ENCODE assay signal across 1 cellular context in the genomic region with DNA sequence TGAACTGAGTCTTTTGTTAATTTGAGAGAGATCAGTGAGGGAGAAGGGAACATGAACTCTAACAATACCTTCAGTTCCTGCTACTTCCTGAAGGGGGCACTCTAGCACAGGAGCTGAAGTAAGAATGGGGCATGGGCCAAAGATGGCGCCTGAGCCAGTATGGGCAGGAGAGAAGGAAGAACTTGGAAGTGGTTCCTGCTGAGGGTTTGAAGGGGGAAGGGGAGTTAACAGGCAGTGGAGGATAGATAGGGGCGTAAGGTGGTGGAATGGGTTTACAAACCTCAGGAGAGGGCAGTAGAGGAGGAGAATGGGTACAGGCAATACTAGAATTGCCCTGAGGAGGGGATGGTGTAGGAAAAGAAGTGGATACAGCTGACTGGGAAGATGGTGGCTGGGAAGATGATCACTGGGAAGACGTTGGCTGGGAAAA.
TF ChIP-seq lines count a peak whose summit lies in the region.

No MANE protein-coding gene starts in this region.

TF ChIP-seq in HEK293, 187 proteins besides CTCF, POLR2A, EP300 and RAD21 (continued from another document):
- TF ChIP-seq, protein P1, sequence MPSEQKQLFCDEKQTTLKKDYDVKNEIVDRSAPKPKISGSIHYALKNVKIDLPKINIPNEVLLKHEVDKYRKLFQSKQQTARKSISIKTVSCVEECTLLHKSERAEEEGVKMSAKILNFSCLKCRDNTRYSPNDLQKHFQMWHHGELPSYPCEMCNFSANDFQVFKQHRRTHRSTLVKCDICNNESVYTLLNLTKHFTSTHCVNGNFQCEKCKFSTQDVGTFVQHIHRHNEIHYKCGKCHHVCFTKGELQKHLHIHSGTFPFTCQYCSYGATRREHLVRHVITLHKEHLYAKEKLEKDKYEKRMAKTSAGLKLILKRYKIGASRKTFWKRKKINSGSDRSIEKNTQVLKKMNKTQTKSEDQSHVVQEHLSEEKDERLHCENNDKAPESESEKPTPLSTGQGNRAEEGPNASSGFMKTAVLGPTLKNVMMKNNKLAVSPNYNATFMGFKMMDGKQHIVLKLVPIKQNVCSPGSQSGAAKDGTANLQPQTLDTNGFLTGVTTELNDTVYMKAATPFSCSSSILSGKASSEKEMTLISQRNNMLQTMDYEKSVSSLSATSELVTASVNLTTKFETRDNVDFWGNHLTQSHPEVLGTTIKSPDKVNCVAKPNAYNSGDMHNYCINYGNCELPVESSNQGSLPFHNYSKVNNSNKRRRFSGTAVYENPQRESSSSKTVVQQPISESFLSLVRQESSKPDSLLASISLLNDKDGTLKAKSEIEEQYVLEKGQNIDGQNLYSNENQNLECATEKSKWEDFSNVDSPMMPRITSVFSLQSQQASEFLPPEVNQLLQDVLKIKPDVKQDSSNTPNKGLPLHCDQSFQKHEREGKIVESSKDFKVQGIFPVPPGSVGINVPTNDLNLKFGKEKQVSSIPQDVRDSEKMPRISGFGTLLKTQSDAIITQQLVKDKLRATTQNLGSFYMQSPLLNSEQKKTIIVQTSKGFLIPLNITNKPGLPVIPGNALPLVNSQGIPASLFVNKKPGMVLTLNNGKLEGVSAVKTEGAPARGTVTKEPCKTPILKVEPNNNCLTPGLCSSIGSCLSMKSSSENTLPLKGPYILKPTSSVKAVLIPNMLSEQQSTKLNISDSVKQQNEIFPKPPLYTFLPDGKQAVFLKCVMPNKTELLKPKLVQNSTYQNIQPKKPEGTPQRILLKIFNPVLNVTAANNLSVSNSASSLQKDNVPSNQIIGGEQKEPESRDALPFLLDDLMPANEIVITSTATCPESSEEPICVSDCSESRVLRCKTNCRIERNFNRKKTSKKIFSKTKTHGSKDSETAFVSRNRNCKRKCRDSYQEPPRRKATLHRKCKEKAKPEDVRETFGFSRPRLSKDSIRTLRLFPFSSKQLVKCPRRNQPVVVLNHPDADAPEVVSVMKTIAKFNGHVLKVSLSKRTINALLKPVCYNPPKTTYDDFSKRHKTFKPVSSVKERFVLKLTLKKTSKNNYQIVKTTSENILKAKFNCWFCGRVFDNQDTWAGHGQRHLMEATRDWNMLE (tag by site-specific recombination; conservative IDR thresholded peaks at IDR 0.05; ENCODE audit: low read depth), result 0 out of 2 replicates have a peak, but pooled peaks have one; percentile 39
- TF ChIP-seq ZNF2 (tag by site-specific recombination; IDR thresholded peaks at IDR 0.05), result 0 out of 2 replicates have a peak, but pooled peaks have one; percentile 24
